Comparison of ENCODE assay signal across 1 cellular context in genomic region chr1:178407215-178407614, GRCh38.
TF ChIP-seq lines count a peak whose summit lies in the region.

No MANE protein-coding gene starts in this region.

TF ChIP-seq in K562, 482 proteins besides CTCF, POLR2A, EP300 and RAD21 (continued from another document):
- no peak for TF ChIP-seq BCLAF1 (IDR thresholded peaks at IDR 0.05; ENCODE audit: borderline replicate concordance in 1 of 2, control insufficient read depth in 1 of 2, low read depth in 2 of 2, low read length in 1 of 2)
- TF ChIP-seq MAFG (tag; conservative IDR thresholded peaks at IDR 0.05): 0 out of 2 replicates have a peak, but pooled peaks have one; percentile 27
- TF ChIP-seq C11orf30 (IDR thresholded peaks at IDR 0.05; ENCODE audit: low read depth): peak; percentile 53
- TF ChIP-seq SMARCA4 (IDR thresholded peaks at IDR 0.05): no peak
- no peak for TF ChIP-seq ZBTB26 (CRISPR knock-in tag; IDR thresholded peaks at IDR 0.05)
- no peak for TF ChIP-seq POLR3A (IDR thresholded peaks at IDR 0.05; ENCODE audit: borderline replicate concordance, extremely low read depth, insufficient read depth, insufficient read length)
- TF ChIP-seq ZNF561 (CRISPR knock-in tag; conservative IDR thresholded peaks at IDR 0.05): no peak
- no peak for TF ChIP-seq ZNF280B (CRISPR knock-in tag; IDR thresholded peaks at IDR 0.05)
